In the genomic region with DNA sequence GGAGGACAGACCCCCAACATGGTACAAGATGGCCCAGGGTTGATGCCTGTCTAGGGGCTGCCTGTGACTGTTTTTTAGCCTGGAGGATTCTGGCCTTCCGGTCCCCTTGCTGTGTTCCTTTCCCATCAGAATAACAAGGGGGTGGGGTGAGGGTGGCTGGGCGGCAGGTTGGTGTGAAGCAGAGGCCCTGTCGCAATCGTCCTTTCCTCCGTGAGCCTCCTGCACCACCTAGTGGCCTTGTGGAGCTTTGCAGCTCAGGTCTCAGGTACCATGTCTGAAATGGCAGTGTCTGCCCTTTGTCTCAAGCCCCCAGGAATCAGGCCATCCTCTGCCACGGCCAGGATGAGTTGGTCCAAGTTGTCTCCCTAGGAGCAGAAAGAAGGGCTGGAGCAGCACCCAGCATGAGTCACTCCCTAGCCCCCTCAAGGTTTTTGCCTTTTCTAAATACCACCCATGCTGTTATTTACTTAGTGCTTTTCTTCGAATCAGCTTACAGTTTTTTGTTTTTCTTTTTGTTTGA, we compare ENCODE assay signal across 8 cellular contexts. TPM values are rescaled to one million over a fixed set of nuclear protein-coding genes. Genes with fewer than 3 reads are reported as not detected.
DNase-seq lines count a peak whose midpoint lies in the region; ATAC-seq and TF ChIP-seq lines count a peak whose summit lies in the region.

No MANE protein-coding gene starts in this region.

- ATAC-seq in GM18517 (IDR thresholded peaks at IDR 0.05; ENCODE audit: unreplicated experiment) (peak; percentile 77), HG03175 (IDR thresholded peaks at IDR 0.05; ENCODE audit: unreplicated experiment) (peak; percentile 81), lower lobe of right lung (peak; percentile 95 to 96)

- peaks cover 91% of the 10 kb centered on the region for H3K36me3 ChIP-seq in lower lobe of right lung

- H3K27me3 ChIP-seq in lower lobe of right lung (ENCODE audit: low read depth), result no peaks in the 10 kb centered on the region

- peak; percentile 93 for TF ChIP-seq CTCF in lower lobe of right lung (IDR thresholded peaks at IDR 0.05)

- DNase-seq in AG08395 (ENCODE audit: low spot score) (peak; percentile 89), NCI-H510A treated with DMSO at 0.1 percent for 48 hours (lab: John Stamatoyannopoulos, UW) (peak; percentile 87), dermis blood vessel endothelial cell (peak; percentile 92), lower lobe of right lung (peak; percentile 89)
- peak; percentile 60 to 78 for DNase-seq in activated CD4-positive, alpha-beta T cell treated with anti-CD3 and anti-CD28 coated beads, Interleukin-2, amount 50 U/mL, for 24 hours (ENCODE audit: low read depth in 1 of 2, low spot score in 1 of 2)
- DNase-seq in stimulated activated CD8-positive, alpha-beta memory T cell treated with anti-CD3 and anti-CD28 coated beads, Interleukin-12 subunit alpha, Interleukin-12 subunit beta, amount 100 ng/mL, for 4 hours (ENCODE audit: low read depth), result peak; percentile 49

- H3K4me3 ChIP-seq in lower lobe of right lung, result no peak overlapping the region

- no peak overlapping the region for H3K27ac ChIP-seq in lower lobe of right lung

- intact Hi-C loops in lower lobe of right lung (cut with DNase I), result loop anchor here (5.0 kb wide), 1 partner anchor 155 kb away; no protein-coding TSS in a partner anchor

- peaks cover 5% of the 10 kb centered on the region for H3K4me1 ChIP-seq in lower lobe of right lung

- H3K9me3 ChIP-seq in lower lobe of right lung, result no peaks in the 10 kb centered on the region

RNA-seq across cellular contexts. Expression of a gene that starts 24.2 kb away (rescaled TPM):
- total RNA-seq in dermis blood vessel endothelial cell (0.09 and 0.34 TPM in 2 replicates), lower lobe of right lung (1.2 TPM)

RNA-seq across cellular contexts. Expression of a gene that starts 58.7 kb away (rescaled TPM):
- 108 and 175 TPM in 2 replicates for total RNA-seq in dermis blood vessel endothelial cell
- 46.1 TPM for total RNA-seq in lower lobe of right lung
